In the genomic region with DNA sequence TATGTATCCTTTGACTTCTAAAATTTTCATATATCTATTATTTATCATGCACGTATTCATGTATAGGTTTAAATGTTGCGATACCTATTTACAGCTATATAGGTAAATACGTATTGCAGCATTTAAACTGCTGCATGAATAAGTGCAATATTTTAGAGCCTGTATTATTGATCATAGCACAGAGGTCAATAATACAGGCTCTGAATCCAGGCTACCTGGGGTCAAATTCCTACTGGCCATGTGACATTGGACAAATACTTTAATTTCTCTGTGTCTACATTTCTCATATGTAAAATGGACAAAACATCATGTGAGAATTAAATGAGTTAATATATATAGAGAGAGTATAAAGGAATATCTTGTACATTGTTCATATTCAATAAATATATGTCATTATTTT, we compare ENCODE assay signal across 34 cellular contexts.
"Had no signal": no experiment of that assay in that cellular context is flagged by ENCODE, and none has a peak within 500 bp of the region (broad histone marks: within the 10 kb centered on the region; RNA-seq: fewer than 3 reads in every experiment).

No MANE protein-coding gene starts in this region.

- H3K4me1 Mint-ChIP-seq: activated B cell treated with CpG ODN at 0.5 μM for 24 hours; activated CD4-positive, alpha-beta T cell treated with anti-CD3 and anti-CD28 coated beads, Interleukin-2, amount 10 ng/mL, durations not matched to agents 24 days and 14 days; activated naive CD4-positive, alpha-beta T cell treated with anti-CD3 and anti-CD28 coated beads, Interleukin-2, amount 10 ng/mL, durations not matched to agents 7 days and 5 days; activated naive CD4-positive, alpha-beta T cell treated with anti-CD3 and anti-CD28 coated beads, Interleukin-2, amount 50 U/mL, for 24 hours; activated naive CD8-positive, alpha-beta T cell treated with anti-CD3 and anti-CD28 coated beads, Interleukin-2, amount 10 ng/mL, durations not matched to agents 7 days and 5 days; activated naive CD8-positive, alpha-beta T cell treated with anti-CD3 and anti-CD28 coated beads, Interleukin-2, amount 50 U/mL, for 24 hours; T-cell had no signal

- H3K4me3 ChIP-seq: ascending aorta, breast epithelium had no signal

- H3K27me3 Mint-ChIP-seq: activated B cell treated with CpG ODN at 0.5 μM for 24 hours; activated CD4-positive, alpha-beta memory T cell treated with anti-CD3 and anti-CD28 coated beads for 36 hours; activated CD4-positive, alpha-beta T cell treated with anti-CD3 and anti-CD28 coated beads, Interleukin-2, amount 10 ng/mL, durations not matched to agents 24 days and 14 days; activated CD8-positive, alpha-beta T cell treated with anti-CD3 and anti-CD28 coated beads for 36 hours; activated naive CD4-positive, alpha-beta T cell treated with anti-CD3 and anti-CD28 coated beads, Interleukin-2, amount 10 ng/mL, durations not matched to agents 7 days and 5 days; activated naive CD4-positive, alpha-beta T cell treated with anti-CD3 and anti-CD28 coated beads, Interleukin-2, amount 50 U/mL, for 24 hours; activated naive CD8-positive, alpha-beta T cell; activated naive CD8-positive, alpha-beta T cell treated with anti-CD3 and anti-CD28 coated beads, Interleukin-2, amount 10 ng/mL, durations not matched to agents 7 days and 5 days; activated naive CD8-positive, alpha-beta T cell treated with anti-CD3 and anti-CD28 coated beads, Interleukin-2, amount 50 U/mL, for 24 hours; T-cell had no signal

- H3K4me3 Mint-ChIP-seq: activated B cell treated with CpG ODN at 0.5 μM for 24 hours; activated CD4-positive, alpha-beta memory T cell treated with anti-CD3 and anti-CD28 coated beads for 36 hours; activated CD4-positive, alpha-beta T cell treated with anti-CD3 and anti-CD28 coated beads, Interleukin-2, amount 10 ng/mL, durations not matched to agents 24 days and 14 days; activated CD8-positive, alpha-beta T cell treated with anti-CD3 and anti-CD28 coated beads for 36 hours; activated naive CD4-positive, alpha-beta T cell treated with anti-CD3 and anti-CD28 coated beads, Interleukin-2, amount 10 ng/mL, durations not matched to agents 7 days and 5 days; activated naive CD4-positive, alpha-beta T cell treated with anti-CD3 and anti-CD28 coated beads, Interleukin-2, amount 50 U/mL, for 24 hours; activated naive CD8-positive, alpha-beta T cell; activated naive CD8-positive, alpha-beta T cell treated with anti-CD3 and anti-CD28 coated beads, Interleukin-2, amount 10 ng/mL, durations not matched to agents 7 days and 5 days; activated naive CD8-positive, alpha-beta T cell treated with anti-CD3 and anti-CD28 coated beads, Interleukin-2, amount 50 U/mL, for 24 hours; activated T-cell treated with anti-CD3 and anti-CD28 coated beads, Interleukin-2, amount 50 U/mL, for 4 hours; activated T-cell treated with anti-CD3 and anti-CD28 coated beads, Interleukin-2, amount 50 U/mL, for 72 hours; T-cell; T-helper 2 cell treated with Interferon-gamma antibody and Interleukin-4, amounts not matched to agents 5 μg/mL and 100 μg/mL, for 36 hours had no signal

- H3K27ac Mint-ChIP-seq: activated B cell treated with CpG ODN at 0.5 μM for 24 hours; activated CD4-positive, alpha-beta memory T cell treated with anti-CD3 and anti-CD28 coated beads for 36 hours; activated CD4-positive, alpha-beta T cell treated with anti-CD3 and anti-CD28 coated beads, Interleukin-2, amount 10 ng/mL, durations not matched to agents 24 days and 14 days; activated CD8-positive, alpha-beta T cell treated with anti-CD3 and anti-CD28 coated beads for 36 hours; activated naive CD4-positive, alpha-beta T cell treated with anti-CD3 and anti-CD28 coated beads, Interleukin-2, amount 10 ng/mL, durations not matched to agents 7 days and 5 days; activated naive CD4-positive, alpha-beta T cell treated with anti-CD3 and anti-CD28 coated beads, Interleukin-2, amount 50 U/mL, for 24 hours; activated naive CD8-positive, alpha-beta T cell; activated naive CD8-positive, alpha-beta T cell treated with anti-CD3 and anti-CD28 coated beads, Interleukin-2, amount 10 ng/mL, durations not matched to agents 7 days and 5 days; activated naive CD8-positive, alpha-beta T cell treated with anti-CD3 and anti-CD28 coated beads, Interleukin-2, amount 50 U/mL, for 24 hours; activated T-cell treated with anti-CD3 and anti-CD28 coated beads, Interleukin-2, amount 50 U/mL, for 72 hours; activated T-helper 2 cell treated with anti-CD3 and anti-CD28 coated beads, Interferon-gamma antibody, Interleukin-2, Interleukin-4, amounts not matched to agents 10 μg/mL and 5 μg/mL and 100 μg/mL, durations not matched to agents 14 hours and 24 hours and 36 hours; T-cell; T-helper 2 cell treated with Interferon-gamma antibody and Interleukin-4, amounts not matched to agents 5 μg/mL and 100 μg/mL, for 36 hours had no signal

- DNase-seq: activated B cell treated with CpG ODN at 0.5 μM for 24 hours; activated CD4-positive, alpha-beta memory T cell treated with anti-CD3 and anti-CD28 coated beads for 36 hours; activated CD4-positive, alpha-beta T cell treated with anti-CD3 and anti-CD28 coated beads for 4 hours; activated CD4-positive, alpha-beta T cell treated with anti-CD3 and anti-CD28 coated beads, Interleukin-2, amount 10 ng/mL, durations not matched to agents 24 days and 14 days; activated CD4-positive, alpha-beta T cell treated with anti-CD3 and anti-CD28 coated beads, Interleukin-2, amount 50 U/mL, for 1 hour; activated CD4-positive, alpha-beta T cell treated with anti-CD3 and anti-CD28 coated beads, Interleukin-2, amount 50 U/mL, for 4 hours; activated CD4-positive, CD25-positive, alpha-beta regulatory T cell treated with anti-CD3 and anti-CD28 coated beads, Interleukin-2, amount 50 U/mL, for 72 hours; activated CD8-positive, alpha-beta memory T cell treated with anti-CD3 and anti-CD28 coated beads, Interleukin-2, amount 50 U/mL, for 4 hours; activated CD8-positive, alpha-beta T cell treated with anti-CD3 and anti-CD28 coated beads for 36 hours; activated effector memory CD4-positive, alpha-beta T cell treated with Interleukin-2 at 50 U/mL for 16 hours; activated gamma-delta T cell; activated naive CD4-positive, alpha-beta T cell treated with anti-CD3 and anti-CD28 coated beads, Interleukin-2, amount 10 ng/mL, durations not matched to agents 7 days and 5 days; activated naive CD4-positive, alpha-beta T cell treated with Interleukin-2 at 50 U/mL for 16 hours; activated naive CD8-positive, alpha-beta T cell treated with anti-CD3 and anti-CD28 coated beads, Interleukin-2, amount 10 ng/mL, durations not matched to agents 7 days and 5 days; activated naive CD8-positive, alpha-beta T cell treated with anti-CD3 and anti-CD28 coated beads, Interleukin-2, amount 50 U/mL, for 24 hours; activated T-cell treated with anti-CD3 and anti-CD28 coated beads for 4 hours; activated T-cell treated with anti-CD3 and anti-CD28 coated beads, Interleukin-2, amount 50 U/mL, for 1 hour; activated T-cell treated with anti-CD3 and anti-CD28 coated beads, Interleukin-2, amount 50 U/mL, for 4 hours; activated T-cell treated with anti-CD3 and anti-CD28 coated beads, Interleukin-2, amount 50 U/mL, for 72 hours; amygdala; anterior cingulate cortex; brain microvascular endothelial cell; central memory CD4-positive, alpha-beta T cell; T-cell; T-helper 2 cell; T-helper 9 cell had no signal

- H3K4me1 ChIP-seq: ascending aorta, breast epithelium had no signal

- H3K27me3 ChIP-seq: ascending aorta, brain microvascular endothelial cell, breast epithelium had no signal

- ATAC-seq: activated CD8-positive, alpha-beta T cell treated with anti-CD3 and anti-CD28 coated beads for 36 hours; activated naive CD8-positive, alpha-beta T cell treated with anti-CD3 and anti-CD28 coated beads, Interleukin-2, amount 50 U/mL, for 24 hours; activated T-cell treated with anti-CD3 and anti-CD28 coated beads, Interleukin-2, amount 50 U/mL, for 4 hours; activated T-cell treated with anti-CD3 and anti-CD28 coated beads, Interleukin-2, amount 50 U/mL, for 72 hours; T-cell had no signal

- H3K36me3 Mint-ChIP-seq: activated CD4-positive, alpha-beta memory T cell treated with anti-CD3 and anti-CD28 coated beads for 36 hours; activated naive CD4-positive, alpha-beta T cell treated with anti-CD3 and anti-CD28 coated beads, Interleukin-2, amount 10 ng/mL, durations not matched to agents 7 days and 5 days; activated naive CD4-positive, alpha-beta T cell treated with anti-CD3 and anti-CD28 coated beads, Interleukin-2, amount 50 U/mL, for 24 hours; activated naive CD8-positive, alpha-beta T cell; activated naive CD8-positive, alpha-beta T cell treated with anti-CD3 and anti-CD28 coated beads, Interleukin-2, amount 10 ng/mL, durations not matched to agents 7 days and 5 days; T-cell had no signal

- FAIRE-seq: TTC549 had no signal

- H3K27ac ChIP-seq: ascending aorta, brain microvascular endothelial cell, breast epithelium, VCaP had no signal

- H3K9me3 ChIP-seq: ascending aorta, breast epithelium had no signal

- H3K36me3 ChIP-seq: ascending aorta, brain microvascular endothelial cell, breast epithelium had no signal
